Comparison of ENCODE assay signal across 24 cellular contexts in the genomic region with DNA sequence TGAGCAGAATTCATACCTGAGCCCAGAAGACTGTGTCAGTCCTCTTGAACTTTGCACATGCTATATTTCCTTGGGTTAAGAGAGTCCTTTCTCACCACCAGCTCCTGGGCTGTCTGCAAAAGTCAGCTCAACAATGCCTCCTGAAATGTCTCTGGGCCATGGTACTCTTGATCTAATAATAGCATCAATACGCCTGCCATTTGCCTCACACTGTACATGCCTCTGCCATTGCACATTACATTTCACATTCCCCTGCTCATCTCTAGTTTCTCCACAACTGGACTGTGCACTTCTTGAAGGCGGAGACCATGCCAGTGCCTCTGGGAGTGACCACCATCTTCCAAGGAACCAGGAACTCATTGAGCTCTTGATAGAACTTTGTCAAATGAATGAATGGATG.
"Had no signal": no experiment of that assay in that cellular context is flagged by ENCODE, and none has a peak within 500 bp of the region (broad histone marks: within the 10 kb centered on the region; RNA-seq: fewer than 3 reads in every experiment).

No MANE protein-coding gene starts in this region.

- H3K4me3 Mint-ChIP-seq: activated CD8-positive, alpha-beta T cell treated with anti-CD3 and anti-CD28 coated beads for 36 hours; activated naive CD4-positive, alpha-beta T cell treated with anti-CD3 and anti-CD28 coated beads, Interleukin-2, amount 50 U/mL, for 24 hours; T-helper 1 cell treated with Interleukin-12 subunit alpha and Interleukin-12 subunit beta and Interleukin-4 antibody, amounts not matched to agents 30 μg/mL and 1 μg/mL, for 36 hours had no signal

- H3K27me3 ChIP-seq: ascending aorta, body of pancreas, Peyer's patch, SJSA1 had no signal

- H3K27me3 Mint-ChIP-seq: activated CD8-positive, alpha-beta T cell treated with anti-CD3 and anti-CD28 coated beads for 36 hours had no signal

- H3K27ac Mint-ChIP-seq: activated CD8-positive, alpha-beta T cell treated with anti-CD3 and anti-CD28 coated beads for 36 hours; activated naive CD4-positive, alpha-beta T cell treated with anti-CD3 and anti-CD28 coated beads, Interleukin-2, amount 50 U/mL, for 24 hours; T-helper 1 cell treated with Interleukin-12 subunit alpha and Interleukin-12 subunit beta and Interleukin-4 antibody, amounts not matched to agents 30 μg/mL and 1 μg/mL, for 36 hours had no signal

- H3K9me3 ChIP-seq: ascending aorta, body of pancreas, Peyer's patch, SJSA1 had no signal

- H3K4me1 ChIP-seq: SJSA1 had no signal

- DNase-seq: activated CD4-positive, alpha-beta T cell treated with anti-CD3 and anti-CD28 coated beads for 4 hours; activated CD8-positive, alpha-beta memory T cell treated with anti-CD3 and anti-CD28 coated beads, Interleukin-2, amount 50 U/mL, for 48 hours; activated CD8-positive, alpha-beta T cell treated with anti-CD3 and anti-CD28 coated beads for 36 hours; activated effector memory CD4-positive, alpha-beta T cell treated with Interleukin-2 at 50 U/mL for 16 hours; activated naive CD4-positive, alpha-beta T cell; activated T-cell treated with anti-CD3 and anti-CD28 coated beads, Interleukin-2, amount 50 U/mL, for 1 hour; body of pancreas; central memory CD4-positive, alpha-beta T cell; Karpas-422; MM.1S; NCI-H1105; NCI-H1694 treated with DMSO at 0.1 percent for 48 hours; NCI-H2081; NCI-H446; NCI-H524; Peyer's patch; SHP77; SW 1271 had no signal

- H3K27ac ChIP-seq: ascending aorta, body of pancreas, Peyer's patch, SJSA1 had no signal

- ATAC-seq: activated CD4-positive, CD25-positive, alpha-beta regulatory T cell treated with anti-CD3 and anti-CD28 coated beads, Interleukin-2, amount 50 U/mL, for 24 hours; activated CD8-positive, alpha-beta T cell treated with anti-CD3 and anti-CD28 coated beads for 36 hours; body of pancreas; SK-N-SH treated with all-trans-retinoic acid at 6 μM for 48 hours had no signal

- H3K4me1 Mint-ChIP-seq: activated naive CD4-positive, alpha-beta T cell treated with anti-CD3 and anti-CD28 coated beads, Interleukin-2, amount 50 U/mL, for 24 hours had no signal

- H3K4me3 ChIP-seq: ascending aorta, body of pancreas, Peyer's patch, SJSA1 had no signal

- H3K36me3 Mint-ChIP-seq: activated naive CD4-positive, alpha-beta T cell treated with anti-CD3 and anti-CD28 coated beads, Interleukin-2, amount 50 U/mL, for 24 hours had no signal

- H3K9me3 Mint-ChIP-seq: activated CD8-positive, alpha-beta T cell treated with anti-CD3 and anti-CD28 coated beads for 36 hours; activated naive CD4-positive, alpha-beta T cell treated with anti-CD3 and anti-CD28 coated beads, Interleukin-2, amount 50 U/mL, for 24 hours; T-helper 1 cell treated with Interleukin-12 subunit alpha and Interleukin-12 subunit beta and Interleukin-4 antibody, amounts not matched to agents 30 μg/mL and 1 μg/mL, for 36 hours had no signal

- H3K36me3 ChIP-seq: ascending aorta, Peyer's patch, SJSA1 had no signal
